ENCODE assay signal across 1 cellular context in genomic region chr3:186094696-186095095, GRCh38.
TF ChIP-seq lines count a peak whose summit lies in the region.

No MANE protein-coding gene starts in this region.

TF ChIP-seq in HepG2, 621 proteins besides CTCF, POLR2A, EP300 and RAD21 (continued from another document):
- TF ChIP-seq, protein P1, sequence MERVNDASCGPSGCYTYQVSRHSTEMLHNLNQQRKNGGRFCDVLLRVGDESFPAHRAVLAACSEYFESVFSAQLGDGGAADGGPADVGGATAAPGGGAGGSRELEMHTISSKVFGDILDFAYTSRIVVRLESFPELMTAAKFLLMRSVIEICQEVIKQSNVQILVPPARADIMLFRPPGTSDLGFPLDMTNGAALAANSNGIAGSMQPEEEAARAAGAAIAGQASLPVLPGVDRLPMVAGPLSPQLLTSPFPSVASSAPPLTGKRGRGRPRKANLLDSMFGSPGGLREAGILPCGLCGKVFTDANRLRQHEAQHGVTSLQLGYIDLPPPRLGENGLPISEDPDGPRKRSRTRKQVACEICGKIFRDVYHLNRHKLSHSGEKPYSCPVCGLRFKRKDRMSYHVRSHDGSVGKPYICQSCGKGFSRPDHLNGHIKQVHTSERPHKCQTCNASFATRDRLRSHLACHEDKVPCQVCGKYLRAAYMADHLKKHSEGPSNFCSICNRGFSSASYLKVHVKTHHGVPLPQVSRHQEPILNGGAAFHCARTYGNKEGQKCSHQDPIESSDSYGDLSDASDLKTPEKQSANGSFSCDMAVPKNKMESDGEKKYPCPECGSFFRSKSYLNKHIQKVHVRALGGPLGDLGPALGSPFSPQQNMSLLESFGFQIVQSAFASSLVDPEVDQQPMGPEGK (CRISPR knock-in tag; IDR thresholded peaks at IDR 0.05), result no peak
- no peak for TF ChIP-seq TRIM24 (CRISPR knock-in tag; IDR thresholded peaks at IDR 0.05)
- TF ChIP-seq XRCC5 (optimal IDR thresholded peaks at IDR 0.05; ENCODE audit: low read length), result no peak
- TF ChIP-seq ZNF138 (CRISPR knock-in tag; IDR thresholded peaks at IDR 0.05; ENCODE audit: low read depth), result no peak
- TF ChIP-seq, protein P2, sequence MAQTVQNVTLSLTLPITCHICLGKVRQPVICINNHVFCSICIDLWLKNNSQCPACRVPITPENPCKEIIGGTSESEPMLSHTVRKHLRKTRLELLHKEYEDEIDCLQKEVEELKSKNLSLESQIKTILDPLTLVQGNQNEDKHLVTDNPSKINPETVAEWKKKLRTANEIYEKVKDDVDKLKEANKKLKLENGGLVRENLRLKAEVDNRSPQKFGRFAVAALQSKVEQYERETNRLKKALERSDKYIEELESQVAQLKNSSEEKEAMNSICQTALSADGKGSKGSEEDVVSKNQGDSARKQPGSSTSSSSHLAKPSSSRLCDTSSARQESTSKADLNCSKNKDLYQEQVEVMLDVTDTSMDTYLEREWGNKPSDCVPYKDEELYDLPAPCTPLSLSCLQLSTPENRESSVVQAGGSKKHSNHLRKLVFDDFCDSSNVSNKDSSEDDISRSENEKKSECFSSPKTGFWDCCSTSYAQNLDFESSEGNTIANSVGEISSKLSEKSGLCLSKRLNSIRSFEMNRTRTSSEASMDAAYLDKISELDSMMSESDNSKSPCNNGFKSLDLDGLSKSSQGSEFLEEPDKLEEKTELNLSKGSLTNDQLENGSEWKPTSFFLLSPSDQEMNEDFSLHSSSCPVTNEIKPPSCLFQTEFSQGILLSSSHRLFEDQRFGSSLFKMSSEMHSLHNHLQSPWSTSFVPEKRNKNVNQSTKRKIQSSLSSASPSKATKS (CRISPR knock-in tag; IDR thresholded peaks at IDR 0.05), result no peak
- TF ChIP-seq MIXL1 (CRISPR knock-in tag; IDR thresholded peaks at IDR 0.05), result no peak
- no peak for TF ChIP-seq AKNA (CRISPR knock-in tag; IDR thresholded peaks at IDR 0.05; ENCODE audit: borderline replicate concordance)
- TF ChIP-seq AKAP8 (CRISPR knock-in tag; IDR thresholded peaks at IDR 0.05), result no peak
- no peak for TF ChIP-seq PITX1 (CRISPR knock-in tag; IDR thresholded peaks at IDR 0.05)
- no peak for TF ChIP-seq KLF11 (CRISPR knock-in tag; IDR thresholded peaks at IDR 0.05)
TF ChIP-seq in HepG2: peak in this region for 0.
